Comparison of ENCODE assay signal across 10 cellular contexts in genomic region chr17:13106171-13106570, GRCh38.
"Had no signal": no experiment of that assay in that cellular context is flagged by ENCODE, and none has a peak within 500 bp of the region (broad histone marks: within the 10 kb centered on the region; RNA-seq: fewer than 3 reads in every experiment).

No MANE protein-coding gene starts in this region.

- H3K4me3 ChIP-seq: adrenal gland, heart right ventricle, left ventricle myocardium inferior had no signal

- H3K27ac ChIP-seq: adrenal gland, heart right ventricle, left ventricle myocardium inferior had no signal

- H3K36me3 ChIP-seq: adrenal gland, heart right ventricle, left ventricle myocardium inferior had no signal

- DNase-seq: activated naive CD4-positive, alpha-beta T cell treated with anti-CD3 and anti-CD28 coated beads, Interleukin-2, amount 50 U/mL, for 16 hours; adrenal gland; cortex of kidney; effector CD8-positive, alpha-beta T cell; heart right ventricle; left ventricle myocardium inferior; mesenchymal stem cell; stimulated activated CD4-positive, alpha-beta T cell treated with anti-CD3 and anti-CD28 coated beads, Interleukin-12 subunit alpha, Interleukin-12 subunit beta, amount 100 ng/mL, for 4 hours; stimulated activated CD4-positive, alpha-beta T cell treated with anti-CD3 and anti-CD28 coated beads, Interleukin-2, amount 100 ng/mL, for 48 hours; stimulated activated naive CD4-positive, alpha-beta T cell treated with Interleukin-2 at 50 U/mL for 16 hours had no signal

- H3K9me3 ChIP-seq: adrenal gland, heart right ventricle had no signal

- H3K4me1 ChIP-seq: adrenal gland, heart right ventricle, left ventricle myocardium inferior had no signal

- ATAC-seq: heart right ventricle had no signal
